28 cellular contexts compared by ENCODE assay signal in genomic region chr7:108596560-108596959, GRCh38. TPM values are rescaled to one million over a fixed set of nuclear protein-coding genes. Genes with fewer than 3 reads are reported as not detected.
A peak's percentile ranks its signal among the peaks of the same experiment; 100 is the strongest.
DNase-seq lines count a peak whose midpoint lies in the region; ATAC-seq and TF ChIP-seq lines count a peak whose summit lies in the region.
"Had no signal": no experiment of that assay in that cellular context is flagged by ENCODE, and none has a peak within 500 bp of the region (broad histone marks: within the 10 kb centered on the region; RNA-seq: fewer than 3 reads in every experiment).

No MANE protein-coding gene starts in this region.

- peak; percentile 67 for ATAC-seq in GM19395 (IDR thresholded peaks at IDR 0.05; ENCODE audit: unreplicated experiment)
- peak; percentile 85 for ATAC-seq in HG03432 (IDR thresholded peaks at IDR 0.05; ENCODE audit: unreplicated experiment)
- ATAC-seq: body of pancreas, HCT116, Panc1, SK-N-SH treated with all-trans-retinoic acid at 6 μM for 48 hours had no signal

- H3K4me2 ChIP-seq in neural cell (ENCODE audit: low read length): no peak overlapping the region
- H3K4me2 ChIP-seq: BLaER1 treated with 17β-estradiol and CSF1 and Interleukin-3, amounts not matched to agents 10 nM and 100 nM had no signal

- H3K79me2 ChIP-seq in neural cell (replicated peaks; ENCODE audit: insufficient read depth, low read length): peaks cover 3% of the 10 kb centered on the region

- peaks cover 22% of the 10 kb centered on the region for H3K27me3 Mint-ChIP-seq in HFFc6 (ENCODE audit: insufficient read depth)

- H3K36me3 Mint-ChIP-seq in HFFc6 (ENCODE audit: low read depth): no peaks in the 10 kb centered on the region
- H3K36me3 Mint-ChIP-seq: naive B cell had no signal

- H3K27me3 ChIP-seq in neural cell (ENCODE audit: insufficient read depth, low read depth, low read length): no peaks in the 10 kb centered on the region
- H3K27me3 ChIP-seq: BLaER1 treated with 17β-estradiol and CSF1 and Interleukin-3, amounts not matched to agents 10 nM and 100 nM; body of pancreas; sigmoid colon; tibial artery had no signal

- no peak overlapping the region for H3K4me3 ChIP-seq in neural cell (ENCODE audit: low read length)
- H3K4me3 ChIP-seq: BLaER1 treated with 17β-estradiol and CSF1 and Interleukin-3, amounts not matched to agents 10 nM and 100 nM; body of pancreas; prostate gland; sigmoid colon; tibial artery had no signal

- no peaks in the 10 kb centered on the region for H3K9me2 ChIP-seq in neural cell (ENCODE audit: insufficient read depth, low read length)

- H3F3A ChIP-seq in neural cell (ENCODE audit: insufficient read depth, low read length, poor library complexity, severe bottlenecking): peaks cover 16% of the 10 kb centered on the region

- H3K9me3 Mint-ChIP-seq in HFFc6: no peaks in the 10 kb centered on the region
- H3K9me3 Mint-ChIP-seq: activated CD4-positive, alpha-beta memory T cell treated with anti-CD3 and anti-CD28 coated beads, Interleukin-2, amount 10 ng/mL, durations not matched to agents 7 days and 5 days; activated T-helper 2 cell treated with anti-CD3 and anti-CD28 coated beads, Interferon-gamma antibody, Interleukin-2, Interleukin-4, amounts not matched to agents 10 μg/mL and 5 μg/mL and 100 μg/mL, durations not matched to agents 14 hours and 24 hours and 36 hours; naive B cell; T-helper 1 cell treated with Interleukin-12 subunit alpha and Interleukin-12 subunit beta and Interleukin-4 antibody, amounts not matched to agents 30 μg/mL and 1 μg/mL, for 36 hours had no signal

- no peak overlapping the region for H2AFZ ChIP-seq in neural cell (ENCODE audit: low read depth, low read length)

- peak overlapping the region; percentile 97 for H3K27ac ChIP-seq in neural cell (ENCODE audit: low read length)
- H3K27ac ChIP-seq: BLaER1 treated with 17β-estradiol and CSF1 and Interleukin-3, amounts not matched to agents 10 nM and 100 nM; body of pancreas; prostate gland; sigmoid colon; tibial artery had no signal

- DNase-seq in HFFc6: no peak
- DNase-seq in superior temporal gyrus (ENCODE audit: extremely low spot score): no peak
- no peak for DNase-seq in stimulated activated CD4-positive, alpha-beta T cell treated with anti-CD3 and anti-CD28 coated beads, Interleukin-1b, Interleukin-23, amount 100 ng/mL, for 48 hours
- no peak for DNase-seq in mucosa of gallbladder (ENCODE audit: low spot score)
- DNase-seq: activated CD4-positive, alpha-beta memory T cell treated with anti-CD3 and anti-CD28 coated beads, Interleukin-2, amount 10 ng/mL, durations not matched to agents 7 days and 5 days; activated CD8-positive, alpha-beta memory T cell treated with anti-CD3 and anti-CD28 coated beads, Interleukin-2, amount 50 U/mL, for 48 hours; activated naive CD4-positive, alpha-beta T cell treated with anti-CD3 and anti-CD28 coated beads, Interleukin-2, amount 50 U/mL, for 16 hours; body of pancreas; DMS153; naive B cell; NCI-H146; NCI-H748 treated with DMSO at 0.1 percent for 48 hours; occipital lobe; Right ventricle myocardium superior; sigmoid colon; stimulated activated CD4-positive, alpha-beta T cell treated with anti-CD3 and anti-CD28 coated beads, Interleukin-12 subunit alpha, Interleukin-12 subunit beta, amount 100 ng/mL, for 4 hours; stimulated activated CD4-positive, alpha-beta T cell treated with anti-CD3 and anti-CD28 coated beads, Interleukin-4, amount 100 ng/mL, for 24 hours; tibial artery had no signal

- H3K4me1 Mint-ChIP-seq in HFFc6 (ENCODE audit: low read depth): no peaks in the 10 kb centered on the region
- H3K4me1 Mint-ChIP-seq: activated CD4-positive, alpha-beta memory T cell treated with anti-CD3 and anti-CD28 coated beads, Interleukin-2, amount 10 ng/mL, durations not matched to agents 7 days and 5 days had no signal

- H3K27ac Mint-ChIP-seq in HFFc6: no peak overlapping the region
- H3K27ac Mint-ChIP-seq: activated CD4-positive, alpha-beta memory T cell treated with anti-CD3 and anti-CD28 coated beads, Interleukin-2, amount 10 ng/mL, durations not matched to agents 7 days and 5 days; activated T-helper 2 cell treated with anti-CD3 and anti-CD28 coated beads, Interferon-gamma antibody, Interleukin-2, Interleukin-4, amounts not matched to agents 10 μg/mL and 5 μg/mL and 100 μg/mL, durations not matched to agents 14 hours and 24 hours and 36 hours; T-helper 1 cell treated with Interleukin-12 subunit alpha and Interleukin-12 subunit beta and Interleukin-4 antibody, amounts not matched to agents 30 μg/mL and 1 μg/mL, for 36 hours had no signal

- no peak overlapping the region for H3K9ac ChIP-seq in neural cell (ENCODE audit: low read length)
- H3K9ac ChIP-seq: BLaER1 treated with 17β-estradiol and CSF1 and Interleukin-3, amounts not matched to agents 10 nM and 100 nM had no signal

- TF ChIP-seq CTCF in HFFc6 (IDR thresholded peaks at IDR 0.05) (peak; percentile 71), neural cell (IDR thresholded peaks at IDR 0.05; ENCODE audit: poor library complexity, severe bottlenecking) (no peak)

- H3K4me3 Mint-ChIP-seq in HFFc6: no peak overlapping the region
- H3K4me3 Mint-ChIP-seq: activated CD4-positive, alpha-beta memory T cell treated with anti-CD3 and anti-CD28 coated beads, Interleukin-2, amount 10 ng/mL, durations not matched to agents 7 days and 5 days; naive B cell; T-helper 1 cell treated with Interleukin-12 subunit alpha and Interleukin-12 subunit beta and Interleukin-4 antibody, amounts not matched to agents 30 μg/mL and 1 μg/mL, for 36 hours had no signal

- no peak for TF ChIP-seq RAD21 in neural cell (conservative IDR thresholded peaks at IDR 0.05)

- TF ChIP-seq EP300 in neural cell (conservative IDR thresholded peaks at IDR 0.05; ENCODE audit: poor library complexity, severe bottlenecking): no peak

- H4K20me1 ChIP-seq in neural cell (ENCODE audit: insufficient read depth): no peaks in the 10 kb centered on the region
- H4K20me1 ChIP-seq: BLaER1 treated with 17β-estradiol and CSF1 and Interleukin-3, amounts not matched to agents 10 nM and 100 nM had no signal

- H3K36me3 ChIP-seq in neural cell (ENCODE audit: insufficient read depth, low read length): no peaks in the 10 kb centered on the region
- H3K36me3 ChIP-seq: BLaER1 treated with 17β-estradiol and CSF1 and Interleukin-3, amounts not matched to agents 10 nM and 100 nM; prostate gland; sigmoid colon; tibial artery had no signal

- no peaks in the 10 kb centered on the region for H3K9me3 ChIP-seq in neural cell (ENCODE audit: low read length)
- H3K9me3 ChIP-seq: BLaER1 treated with 17β-estradiol and CSF1 and Interleukin-3, amounts not matched to agents 10 nM and 100 nM; body of pancreas; prostate gland; sigmoid colon; tibial artery had no signal

TF ChIP-seq in neural cell, 6 proteins besides CTCF, POLR2A, EP300 and RAD21:
- TF ChIP-seq REST (IDR thresholded peaks at IDR 0.05; ENCODE audit: borderline replicate concordance) (no peak), TAF1 (IDR thresholded peaks at IDR 0.05; ENCODE audit: low read depth) (no peak), EZH2 (IDR thresholded peaks at IDR 0.05; ENCODE audit: borderline replicate concordance, insufficient read depth, low read length, poor library complexity, severe bottlenecking) (no peak), POLR2AphosphoS5 (IDR thresholded peaks at IDR 0.05) (no peak), MXI1 (conservative IDR thresholded peaks at IDR 0.05; ENCODE audit: poor library complexity, severe bottlenecking) (no peak), SMC3 (conservative IDR thresholded peaks at IDR 0.05; ENCODE audit: poor library complexity) (no peak)

RNA-seq across cellular contexts. Expression of gene DNAJB9, which starts 26.9 kb away (rescaled TPM):
- total RNA-seq in HFFc6 (2021; fragmentation: NEBNext Ultra II Directional; extraction: Animal tissue kit (Norgen Biotek cat#: 25700)): 10 to 100 TPM; 12.3 to 21.3 (median 14.0) TPM
- polyA plus RNA-seq in neural cell: 79.3 and 102 TPM in 2 replicates
- polyA minus RNA-seq in neural cell: 104 and 110 TPM in 2 replicates
- total RNA-seq in mucosa of gallbladder: 31.3 TPM

RNA-seq across cellular contexts. Expression of gene THAP5, which starts 27.1 kb away (rescaled TPM):
- total RNA-seq in HFFc6 (2021; fragmentation: NEBNext Ultra II Directional; extraction: Animal tissue kit (Norgen Biotek cat#: 25700)): 10 to 100 TPM; 20.2 to 26.3 (median 24.5) TPM
- polyA plus RNA-seq in neural cell: 41.4 and 49.4 TPM in 2 replicates
- polyA minus RNA-seq in neural cell: 74.5 and 86.9 TPM in 2 replicates
- 23.2 TPM for total RNA-seq in mucosa of gallbladder
